Comparison of ENCODE assay signal across 8 cellular contexts in the genomic region with DNA sequence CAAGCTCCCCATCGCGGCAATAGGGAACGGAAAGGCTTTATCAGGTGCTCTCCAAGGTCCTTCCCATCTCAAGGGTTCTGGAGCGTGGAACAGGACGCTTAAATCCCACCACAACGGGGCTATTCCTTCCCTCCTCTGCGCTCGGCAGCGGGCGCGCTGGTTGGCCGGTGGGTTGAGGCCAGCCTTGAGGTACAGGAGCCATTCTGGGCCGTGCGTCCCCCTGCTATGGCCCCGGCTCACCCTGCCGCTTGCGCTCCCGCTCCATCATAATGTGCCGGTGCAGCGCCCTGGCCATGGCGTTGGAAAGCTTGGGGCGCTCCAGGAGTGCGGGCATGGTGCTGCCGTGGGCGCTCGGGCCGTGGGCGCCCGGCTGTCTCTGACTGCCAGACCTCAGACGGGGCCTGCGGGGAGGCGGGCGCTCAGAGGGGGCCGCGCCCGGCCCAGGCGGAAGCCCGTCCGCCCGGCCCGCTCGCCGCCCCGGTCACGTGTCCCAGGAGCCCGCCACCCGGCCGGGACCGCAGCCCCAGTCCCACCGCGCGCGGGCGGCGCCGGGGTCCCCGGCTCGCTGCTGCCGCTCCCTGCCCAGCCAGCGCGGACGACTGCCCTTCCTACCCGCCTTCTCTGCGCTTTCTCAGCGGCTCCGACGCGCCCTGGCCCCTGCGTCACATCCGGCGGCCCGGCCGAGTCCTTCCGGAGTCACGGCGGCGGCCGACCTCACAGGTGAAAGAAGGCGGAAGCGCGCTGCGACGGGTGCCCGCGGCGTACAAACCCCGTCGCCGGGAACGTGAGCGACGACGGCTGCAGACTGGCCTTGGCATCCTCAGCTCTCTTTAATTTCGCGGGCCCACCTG. TPM values are rescaled to one million over a fixed set of nuclear protein-coding genes. Genes with fewer than 3 reads are reported as not detected.
DNase-seq lines count a peak whose midpoint lies in the region; ATAC-seq and TF ChIP-seq lines count a peak whose summit lies in the region.

A gene with protein sequence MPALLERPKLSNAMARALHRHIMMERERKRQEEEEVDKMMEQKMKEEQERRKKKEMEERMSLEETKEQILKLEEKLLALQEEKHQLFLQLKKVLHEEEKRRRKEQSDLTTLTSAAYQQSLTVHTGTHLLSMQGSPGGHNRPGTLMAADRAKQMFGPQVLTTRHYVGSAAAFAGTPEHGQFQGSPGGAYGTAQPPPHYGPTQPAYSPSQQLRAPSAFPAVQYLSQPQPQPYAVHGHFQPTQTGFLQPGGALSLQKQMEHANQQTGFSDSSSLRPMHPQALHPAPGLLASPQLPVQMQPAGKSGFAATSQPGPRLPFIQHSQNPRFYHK (minus strand): TSS at position 642 of the 851 bp plus-strand sequence. CDS start 308 bp downstream, at position 334.

- H3K79me2 ChIP-seq in DND-41 (ENCODE audit: insufficient read depth, low read length) = peaks cover 55% of the 10 kb centered on the region
- H3K79me2 ChIP-seq in Karpas-422 (ENCODE audit: low read length) = peaks cover 10% of the 10 kb centered on the region

- H3K4me1 Mint-ChIP-seq in nephron = peaks cover 40% of the 10 kb centered on the region

- peaks cover 59% of the 10 kb centered on the region for H3K36me3 Mint-ChIP-seq in nephron (ENCODE audit: low read depth)

- ATAC-seq in DND-41 (ENCODE audit: insufficient read depth, low read depth) = peak; percentile 79
- ATAC-seq in GM21723 (IDR thresholded peaks at IDR 0.05; ENCODE audit: unreplicated experiment) = peak; percentile 64

- H3K4me3 ChIP-seq in DND-41 (ENCODE audit: low read depth in 1 of 2, low read length in 2 of 2) = peak within 1 kb of the TSS; percentile 45 to 88
- H3K4me3 ChIP-seq in Karpas-422 (ENCODE audit: low read length) = peak within 1 kb of the TSS; percentile 89
- peak within 1 kb of the TSS; percentile 90 for H3K4me3 ChIP-seq in fibroblast of the aortic adventitia (ENCODE audit: low read depth, low read length)

- H3K27me3 ChIP-seq in DND-41 (ENCODE audit: insufficient read depth, low read length, poor library complexity) (no peaks in the 10 kb centered on the region), Karpas-422 (ENCODE audit: low read length) (no peaks in the 10 kb centered on the region)

- peaks cover 44% of the 10 kb centered on the region for H4K20me1 ChIP-seq in DND-41 (ENCODE audit: insufficient read depth, low read length)
- H4K20me1 ChIP-seq in Karpas-422 (ENCODE audit: insufficient read depth, low read depth, low read length) = peaks cover 28% of the 10 kb centered on the region

- no peaks in the 10 kb centered on the region for H3K9me3 ChIP-seq in DND-41 (ENCODE audit: insufficient read depth, low read length, severe bottlenecking)
- H3K9me3 ChIP-seq in Karpas-422 (ENCODE audit: low read length) = no peaks in the 10 kb centered on the region

- peak within 1 kb of the TSS; percentile 95 for H3K4me2 ChIP-seq in DND-41 (ENCODE audit: insufficient read depth, low read length)
- H3K4me2 ChIP-seq in Karpas-422 (ENCODE audit: low read depth, low read length, poor library complexity, severe bottlenecking) = peak within 1 kb of the TSS; percentile 83

- H3K4me3 Mint-ChIP-seq in nephron = peak within 1 kb of the TSS; percentile 87 to 90 (median 87)

- H3K9me2 ChIP-seq in Karpas-422 (replicated peaks; ENCODE audit: insufficient read depth, low read length) = no peaks in the 10 kb centered on the region

- TF ChIP-seq CTCF in DND-41 (IDR thresholded peaks at IDR 0.05; ENCODE audit: borderline replicate concordance, extremely low read depth, low read length, poor library complexity, severe bottlenecking) = no peak
- no peak for TF ChIP-seq CTCF in fibroblast of the aortic adventitia (IDR thresholded peaks at IDR 0.05; ENCODE audit: insufficient read depth, low read length)
- TF ChIP-seq CTCF in nephron (IDR thresholded peaks at IDR 0.05; ENCODE audit: unreplicated experiment in 3 of 3) = no peak

- H2AFZ ChIP-seq in DND-41 (ENCODE audit: low read depth, low read length) (peak within 1 kb of the TSS; percentile 73), Karpas-422 (ENCODE audit: low read length) (no peak within 1 kb of the TSS)

- H3K27me3 Mint-ChIP-seq in nephron (ENCODE audit: low read depth) = no peaks in the 10 kb centered on the region

- H3K4me1 ChIP-seq in DND-41 (ENCODE audit: insufficient read depth, low read length) (peaks cover 53% of the 10 kb centered on the region), Karpas-422 (ENCODE audit: low read length) (peaks cover 49% of the 10 kb centered on the region)

- peaks cover 72% of the 10 kb centered on the region for H3K36me3 ChIP-seq in DND-41 (ENCODE audit: insufficient read depth, low read length)
- peaks cover 35% of the 10 kb centered on the region for H3K36me3 ChIP-seq in Karpas-422 (ENCODE audit: insufficient read depth, low read length)

- H3K27ac Mint-ChIP-seq in nephron = peak within 1 kb of the TSS; percentile 78 to 98 (median 85)

- DNase-seq in DND-41 = peak; percentile 91
- DNase-seq in Karpas-422 = peak; percentile 96
- peak; percentile 89 to 93 for DNase-seq in SHP77 (lab: John Stamatoyannopoulos, UW)
- DNase-seq in activated gamma-delta T cell (lab: John Stamatoyannopoulos, UW) = peak; percentile 93
- peak; percentile 67 for DNase-seq in fibroblast of the aortic adventitia (ENCODE audit: low read depth)
- DNase-seq in stimulated activated naive CD4-positive, alpha-beta T cell treated with Interleukin-2 at 50 U/mL for 16 hours (lab: John Stamatoyannopoulos, UW) = peak; percentile 90

- H3K27ac ChIP-seq in DND-41 (ENCODE audit: low read length) (peak within 1 kb of the TSS; percentile 75), Karpas-422 (ENCODE audit: low read length) (peak within 1 kb of the TSS; percentile 63)

- no peaks in the 10 kb centered on the region for H3K9me3 Mint-ChIP-seq in nephron

- peak within 1 kb of the TSS; percentile 69 for H3K9ac ChIP-seq in DND-41 (ENCODE audit: low read depth, low read length)
- H3K9ac ChIP-seq in Karpas-422 (ENCODE audit: low read length) = peak within 1 kb of the TSS; percentile 78

RNA-seq across cellular contexts. Expression of the gene that starts here (rescaled TPM):
- 36.9 and 63.1 TPM in 2 replicates for total RNA-seq in Karpas-422 (2014; rRNA removed; shearing (Covaris generic); ENCODE audit: low replicate concordance)
- 28.4 and 69.1 TPM in 2 replicates for total RNA-seq in fibroblast of the aortic adventitia (ENCODE audit: low replicate concordance)

Comparison
In these comparisons a context has a peak if more than half of its experiments do, and no peak if none do; other contexts are left out.
1. Peak in every context shown above with its lines: DNase-seq, ATAC-seq, H3K4me3 ChIP-seq and H3K27ac ChIP-seq.